ENCODE assay signal across 10 cellular contexts in genomic region chrX:51742586-51742985, GRCh38. TPM values are rescaled to one million over a fixed set of nuclear protein-coding genes. Genes with fewer than 3 reads are reported as not detected.
DNase-seq lines count a peak whose midpoint lies in the region; ATAC-seq, FAIRE-seq and TF ChIP-seq lines count a peak whose summit lies in the region.
"Had no signal": no experiment of that assay in that cellular context is flagged by ENCODE, and none has a peak within 500 bp of the region (broad histone marks: within the 10 kb centered on the region; RNA-seq: fewer than 3 reads in every experiment).

No MANE protein-coding gene starts in this region.

- H3K4me1 ChIP-seq in A673 (ENCODE audit: insufficient read depth, low read length, poor library complexity, severe bottlenecking): no peaks in the 10 kb centered on the region
- H3K4me1 ChIP-seq in H9 (ENCODE audit: insufficient read depth, low read length): no peaks in the 10 kb centered on the region
- H3K4me1 ChIP-seq in astrocyte (ENCODE audit: insufficient read depth, low read length): peaks cover 3% of the 10 kb centered on the region
- H3K4me1 ChIP-seq in mesendoderm (ENCODE audit: control insufficient read depth, low read depth, low read length): no peaks in the 10 kb centered on the region
- no peaks in the 10 kb centered on the region for H3K4me1 ChIP-seq in adrenal gland (replicated peaks in 1 of 2)

- H3K4ac ChIP-seq in H9 (ENCODE audit: low read depth, low read length): no peak overlapping the region
- H3K4ac ChIP-seq in mesendoderm (ENCODE audit: low read depth, low read length): peak overlapping the region; percentile 16

- H4K5ac ChIP-seq in H9 (ENCODE audit: insufficient read length, low read depth, low read length) (no peak overlapping the region), mesendoderm (ENCODE audit: low read length) (no peak overlapping the region)

- BruUV-seq in A673 (replicated peaks; lab: Mats Ljungman, UMichigan): no TSS peak

- H3K36me3 ChIP-seq in A673 (ENCODE audit: insufficient read depth, low read length, poor library complexity, severe bottlenecking) (no peaks in the 10 kb centered on the region), astrocyte (ENCODE audit: insufficient read depth, low read length) (no peaks in the 10 kb centered on the region), mesendoderm (ENCODE audit: control insufficient read depth, insufficient read depth, low read length) (no peaks in the 10 kb centered on the region), adrenal gland (replicated peaks in 1 of 2) (no peaks in the 10 kb centered on the region)

- H3K27me3 ChIP-seq in A673 (replicated peaks; ENCODE audit: insufficient read depth, low read depth, low read length, poor library complexity): peaks cover 15% of the 10 kb centered on the region
- H3K27me3 ChIP-seq in H9 (ENCODE audit: insufficient read depth, low read length): no peaks in the 10 kb centered on the region
- H3K27me3 ChIP-seq in astrocyte (ENCODE audit: insufficient read depth, low read length): no peaks in the 10 kb centered on the region
- no peaks in the 10 kb centered on the region for H3K27me3 ChIP-seq in mesendoderm (ENCODE audit: insufficient read depth, low read length, poor library complexity)
- H3K27me3 ChIP-seq in adrenal gland: peaks cover 22% of the 10 kb centered on the region

- H3K23ac ChIP-seq in H9 (ENCODE audit: insufficient read length, low read depth, low read length) (no peak overlapping the region), mesendoderm (ENCODE audit: low read length) (no peak overlapping the region)

- H4K8ac ChIP-seq in H9 (replicated peaks; ENCODE audit: insufficient read length, low read depth, low read length): no peak overlapping the region
- H4K8ac ChIP-seq in mesendoderm (ENCODE audit: low read depth, low read length): no peak overlapping the region

- POLR2A ChIA-PET in A673 (lab: Charles Lee; ENCODE audit: low non-redundant PET): no interaction called here

- H3K56ac ChIP-seq in H9 (ENCODE audit: insufficient read length, low read depth, low read length) (no peak overlapping the region), mesendoderm (ENCODE audit: low read length) (peak overlapping the region; percentile 42)

- H3K79me1 ChIP-seq in H9 (ENCODE audit: insufficient read depth, low read depth, low read length, poor library complexity, severe bottlenecking): no peaks in the 10 kb centered on the region
- H3K79me1 ChIP-seq in mesendoderm (ENCODE audit: low read length): no peaks in the 10 kb centered on the region

- no peak for TF ChIP-seq POLR2A in adrenal gland (IDR thresholded peaks at IDR 0.05)

- intact Hi-C loops in A673 (cut with micrococcal nuclease; ENCODE audit: unreplicated experiment): no loop called here
- intact Hi-C loops in adrenal gland (cut with DNase I): no loop called here

- peak overlapping the region; percentile 91 for H3K4me2 ChIP-seq in H9 (ENCODE audit: insufficient read depth, insufficient read length, low read length)
- peak overlapping the region; percentile 96 for H3K4me2 ChIP-seq in astrocyte (ENCODE audit: low read length)
- no peak overlapping the region for H3K4me2 ChIP-seq in mesendoderm (ENCODE audit: low read length)

- peaks cover 4% of the 10 kb centered on the region; the same call in 1 of the 2 replicates for H3K79me2 ChIP-seq in H9 (ENCODE audit: insufficient read depth, low read length)
- peaks cover 25% of the 10 kb centered on the region for H3K79me2 ChIP-seq in astrocyte (ENCODE audit: insufficient read depth, low read length)
- H3K79me2 ChIP-seq in mesendoderm (ENCODE audit: control insufficient read depth, insufficient read depth, low read length): peaks cover 7% of the 10 kb centered on the region

- no peak overlapping the region for H2BK120ac ChIP-seq in H9 (ENCODE audit: low read depth, low read length, poor library complexity, severe bottlenecking)
- H2BK120ac ChIP-seq in mesendoderm (ENCODE audit: low read depth, low read length): no peak overlapping the region

- WGBS in H9 (ENCODE audit: extremely low coverage, insufficient read length, low lambda C conversion rate): no CpG with 5 or more reads among the region's 3 CpGs
- no CpG with 5 or more reads among the region's 3 CpGs for WGBS in mesendoderm (ENCODE audit: extremely low coverage, insufficient coverage, low lambda C conversion rate)
- WGBS in adrenal gland, 4 donors: 51 to 86% (median 73%) methylated on average over 3 of the region's 3 CpGs

- FAIRE-seq in astrocyte (lab: Jason Lieb, UNC): no peak
- FAIRE-seq: HTR-8/SVneo had no signal

- no peak overlapping the region for H3K9ac ChIP-seq in H9 (ENCODE audit: extremely low read depth, insufficient read length, low read length)
- no peak overlapping the region for H3K9ac ChIP-seq in astrocyte (ENCODE audit: low read length)
- H3K9ac ChIP-seq in mesendoderm (ENCODE audit: low read length): no peak overlapping the region

- no peak overlapping the region for H2AK5ac ChIP-seq in H9 (ENCODE audit: insufficient read length, low read length)
- H2AK5ac ChIP-seq in mesendoderm (ENCODE audit: low read length): no peak overlapping the region

- peak overlapping the region; percentile 66 for H3K4me3 ChIP-seq in A673 (ENCODE audit: low read depth, low read length, poor library complexity, severe bottlenecking)
- no peak overlapping the region for H3K4me3 ChIP-seq in astrocyte (ENCODE audit: insufficient read depth, low read depth, low read length)
- H3K4me3 ChIP-seq in mesendoderm (ENCODE audit: low read length): no peak overlapping the region
- peak overlapping the region in 1 of 4 donors; percentile 76 for H3K4me3 ChIP-seq in adrenal gland

- H3K27ac ChIP-seq in A673 (ENCODE audit: low read depth, low read length, poor library complexity, severe bottlenecking): no peak overlapping the region
- H3K27ac ChIP-seq in H9 (ENCODE audit: insufficient read length, low read depth, low read length): peak overlapping the region; percentile 41
- no peak overlapping the region for H3K27ac ChIP-seq in astrocyte (ENCODE audit: low read depth, low read length)
- H3K27ac ChIP-seq in mesendoderm (ENCODE audit: low read depth, low read length): no peak overlapping the region
- no peak overlapping the region for H3K27ac ChIP-seq in adrenal gland

- H2BK5ac ChIP-seq in H9 (ENCODE audit: insufficient read length, low read length) (no peak overlapping the region), mesendoderm (ENCODE audit: low read length) (no peak overlapping the region)

- H3K18ac ChIP-seq in H9 (ENCODE audit: insufficient read length, low read depth, low read length) (no peak overlapping the region), mesendoderm (ENCODE audit: low read length) (no peak overlapping the region)

- peaks cover 13 to 32% (median 27%) of the 10 kb centered on the region in 3 experiments; a peak in 6 of 7 replicates for H3K36me3 Mint-ChIP-seq in H9 (ENCODE audit: insufficient read depth in 1 of 3, low read depth in 3 of 3)
- H3K36me3 Mint-ChIP-seq in astrocyte (ENCODE audit: low read depth, unreplicated experiment): peaks cover 5% of the 10 kb centered on the region

- peaks cover 7 to 23% of the 10 kb centered on the region in 2 experiments for H3K4me1 Mint-ChIP-seq in H9
- no peaks in the 10 kb centered on the region for H3K4me1 Mint-ChIP-seq in astrocyte (ENCODE audit: low read depth, unreplicated experiment)

- CTCF ChIA-PET in A673 (lab: Charles Lee): no interaction called here

- H3K4me3 Mint-ChIP-seq in H9 (peak overlapping the region; percentile 79 to 90), astrocyte (ENCODE audit: unreplicated experiment) (peak overlapping the region; percentile 94)

- H2BK12ac ChIP-seq in H9 (ENCODE audit: insufficient read length, low read depth, low read length): no peak overlapping the region

- no peak for TF ChIP-seq CTCF in A673 (conservative IDR thresholded peaks at IDR 0.05; ENCODE audit: low read depth, low read length)
- TF ChIP-seq CTCF in H9 (conservative IDR thresholded peaks at IDR 0.05): no peak
- TF ChIP-seq CTCF in astrocyte (IDR thresholded peaks at IDR 0.05; ENCODE audit: insufficient read depth, low read depth, low read length): no peak
- TF ChIP-seq CTCF in adrenal gland (IDR thresholded peaks at IDR 0.05): no peak

- H2AFZ ChIP-seq in H9 (ENCODE audit: low read length) (no peak overlapping the region), astrocyte (ENCODE audit: low read depth, low read length) (peak overlapping the region; percentile 92)

- no peak overlapping the region for H2BK20ac ChIP-seq in H9 (ENCODE audit: low read depth, low read length, poor library complexity, severe bottlenecking)

- no peak for ATAC-seq in GM19395 (IDR thresholded peaks at IDR 0.05; ENCODE audit: unreplicated experiment)
- ATAC-seq in stimulated activated naive CD8-positive, alpha-beta T cell treated with anti-CD3 and anti-CD28 coated beads, Interleukin-15, Interleukin-2, amounts not matched to agents 100 U/mL and 50 U/mL, for 24 hours: no peak

- no peak for DNase-seq in A673 (ENCODE audit: low spot score)
- DNase-seq in H9: peak; percentile 40
- no peak for DNase-seq in astrocyte (ENCODE audit: low read depth)
- no peak for DNase-seq in mesendoderm
- DNase-seq in adrenal gland: no peak
- DNase-seq in stimulated activated naive CD8-positive, alpha-beta T cell treated with anti-CD3 and anti-CD28 coated beads, Interleukin-15, Interleukin-2, amounts not matched to agents 100 U/mL and 50 U/mL, for 24 hours: no peak
- DNase-seq in COLO668 (lab: John Stamatoyannopoulos, UW; ENCODE audit: unreplicated experiment): no peak

- H3K9me3 ChIP-seq in A673 (ENCODE audit: low read depth, low read length, poor library complexity, severe bottlenecking) (no peaks in the 10 kb centered on the region), H9 (ENCODE audit: control insufficient read depth, low read depth, low read length) (no peaks in the 10 kb centered on the region), astrocyte (ENCODE audit: insufficient read depth, low read depth, low read length) (no peaks in the 10 kb centered on the region), adrenal gland (replicated peaks in 1 of 3) (no peaks in the 10 kb centered on the region)

- H3K27ac Mint-ChIP-seq in H9: peak overlapping the region; percentile 60 to 90 (median 83); a peak in 6 of 7 replicates
- H3K27ac Mint-ChIP-seq in astrocyte (ENCODE audit: unreplicated experiment): no peak overlapping the region

- H2BK15ac ChIP-seq in H9 (ENCODE audit: low read depth, low read length) (no peak overlapping the region), mesendoderm (replicated peaks; ENCODE audit: low read depth) (no peak overlapping the region)

- H3K9me3 Mint-ChIP-seq in H9 (peaks cover 62 to 67% of the 10 kb centered on the region in 2 experiments), astrocyte (ENCODE audit: unreplicated experiment) (no peaks in the 10 kb centered on the region)

- no peak overlapping the region for H3T11ph ChIP-seq in H9 (ENCODE audit: low read length)

- no peaks in the 10 kb centered on the region for H4K20me1 ChIP-seq in H9 (ENCODE audit: control insufficient read depth, insufficient read depth, insufficient read length)
- peaks cover 24% of the 10 kb centered on the region for H4K20me1 ChIP-seq in astrocyte (ENCODE audit: insufficient read depth, low read length)

- peaks cover 10% of the 10 kb centered on the region for H3K23me2 ChIP-seq in H9 (ENCODE audit: insufficient read length, low read depth, low read length, poor library complexity, severe bottlenecking)

- H4K91ac ChIP-seq in H9 (ENCODE audit: insufficient read length, low read depth, low read length): no peak overlapping the region

- H3K14ac ChIP-seq in H9 (ENCODE audit: insufficient read depth, low read length): no peak overlapping the region

- H3K27me3 Mint-ChIP-seq in H9 (ENCODE audit: low read depth): no peaks in the 10 kb centered on the region
- H3K27me3 Mint-ChIP-seq in astrocyte (ENCODE audit: low read depth, unreplicated experiment): no peaks in the 10 kb centered on the region

RNA-seq across cellular contexts. Expression of gene GSPT2, which starts 0.7 kb away (rescaled TPM):
- total RNA-seq in A673 (2021) (14.1 and 14.4 TPM in 2 replicates), H9 (2021) (51.0 and 53.2 TPM in 2 replicates), astrocyte (14.7 and 15.5 TPM in 2 replicates), adrenal gland (10 to 100 TPM in 5 of 8 donors, 1 to 10 TPM in 3; 5.9 to 14.6 (median 13.9) TPM)
- polyA plus RNA-seq in mesendoderm (2013, experiment 1 of 2): 14.6 TPM
- 16.1 TPM for polyA plus RNA-seq in mesendoderm (2013, experiment 2 of 2)
- 10 to 100 TPM in 1 of 3 donors, 1 to 10 TPM in 2; 2.7 to 18.8 (median 3.0) TPM for polyA plus RNA-seq in adrenal gland

RNA-seq across cellular contexts. Expression of gene CENPVL1, which starts 32.3 kb away (rescaled TPM):
- total RNA-seq in A673 (2021): 1.5 and 1.7 TPM in 2 replicates
- 2.8 TPM in 2 replicates for total RNA-seq in H9 (2021)
- 0.19 and 0.25 TPM in 2 replicates for total RNA-seq in astrocyte
- polyA plus RNA-seq in mesendoderm (2013, experiment 1 of 2): 1.0 TPM
- 0.99 TPM for polyA plus RNA-seq in mesendoderm (2013, experiment 2 of 2)
- total RNA-seq in adrenal gland: not detected
- polyA plus RNA-seq in adrenal gland: not detected
- total RNA-seq: subcutaneous adipose tissue had no signal

RNA-seq across cellular contexts. Expression of gene CENPVL2, which starts 60.0 kb away (rescaled TPM):
- total RNA-seq in A673 (2021) (1.5 and 1.7 TPM in 2 replicates), H9 (2021) (2.8 TPM in 2 replicates), astrocyte (0.19 and 0.25 TPM in 2 replicates), adrenal gland (not detected)
- polyA plus RNA-seq in mesendoderm (2013, experiment 1 of 2): 1.0 TPM
- polyA plus RNA-seq in mesendoderm (2013, experiment 2 of 2): 0.99 TPM
- not detected for polyA plus RNA-seq in adrenal gland
- total RNA-seq: subcutaneous adipose tissue had no signal
